Comparison of ENCODE assay signal across 21 cellular contexts in genomic region chr6:138263963-138264362, GRCh38. TPM values are rescaled to one million over a fixed set of nuclear protein-coding genes. Genes with fewer than 3 reads are reported as not detected.
DNase-seq lines count a peak whose midpoint lies in the region; ATAC-seq and TF ChIP-seq lines count a peak whose summit lies in the region.
"Had no signal": no experiment of that assay in that cellular context is flagged by ENCODE, and none has a peak within 500 bp of the region (broad histone marks: within the 10 kb centered on the region; RNA-seq: fewer than 3 reads in every experiment).

No MANE protein-coding gene starts in this region.

- intact Hi-C loops in aorta (cut with DNase I) = no loop called here

- H3K36me3 ChIP-seq in suprapubic skin (no peaks in the 10 kb centered on the region), aorta (ENCODE audit: control insufficient read depth in 1 of 2, insufficient read depth in 2 of 2, low read length in 1 of 2) (no peaks in the 10 kb centered on the region), gastroesophageal sphincter (no peaks in the 10 kb centered on the region)

- H3K4me1 ChIP-seq in suprapubic skin (no peaks in the 10 kb centered on the region), aorta (ENCODE audit: control insufficient read depth in 1 of 2, insufficient read depth in 2 of 2, low read length in 2 of 2) (no peaks in the 10 kb centered on the region), gastroesophageal sphincter (no peaks in the 10 kb centered on the region)
- H3K4me1 ChIP-seq: Caco-2, HAP-1 had no signal

- TF ChIP-seq CTCF in suprapubic skin (IDR thresholded peaks at IDR 0.05) (no peak), gastroesophageal sphincter (IDR thresholded peaks at IDR 0.05) (no peak)

- TF ChIP-seq EP300 in suprapubic skin (IDR thresholded peaks at IDR 0.05) = no peak
- no peak for TF ChIP-seq EP300 in gastroesophageal sphincter (IDR thresholded peaks at IDR 0.05)

- no peaks in the 10 kb centered on the region for H3K27me3 ChIP-seq in layer of hippocampus (ENCODE audit: control insufficient read depth, insufficient read depth, low read length)
- H3K27me3 ChIP-seq in suprapubic skin = no peaks in the 10 kb centered on the region
- H3K27me3 ChIP-seq in aorta (ENCODE audit: control insufficient read depth in 1 of 2, insufficient read depth in 2 of 2, low read length in 1 of 2) = peaks cover 0 to 1% of the 10 kb centered on the region in 2 donors
- H3K27me3 ChIP-seq in gastroesophageal sphincter = no peaks in the 10 kb centered on the region

- peak; percentile 78 for DNase-seq in Ammon's horn (ENCODE audit: low spot score)
- DNase-seq in substantia nigra (lab: John Stamatoyannopoulos, UW) = peak in 1 of 49 donors; percentile 8
- DNase-seq in DMS79 treated with DMSO at 0.1 percent for 48 hours (lab: John Stamatoyannopoulos, UW) = no peak
- DNase-seq in suprapubic skin (ENCODE audit: low spot score in 2 of 2) = no peak
- no peak for DNase-seq in aorta
- DNase-seq: ACHN; Caco-2; CD4-positive, alpha-beta T cell; GDM1; GM23248; IMR-90 had no signal

- H3K4me3 ChIP-seq in suprapubic skin = no peak overlapping the region
- no peak overlapping the region for H3K4me3 ChIP-seq in aorta (ENCODE audit: low read length in 2 of 2)
- no peak overlapping the region for H3K4me3 ChIP-seq in gastroesophageal sphincter
- H3K4me3 ChIP-seq: GM23248, HAP-1 had no signal

- ATAC-seq in aorta (ENCODE audit: low FRiP score) (no peak), gastroesophageal sphincter (no peak)

- H3K9me3 ChIP-seq in suprapubic skin (no peaks in the 10 kb centered on the region), aorta (ENCODE audit: control insufficient read depth, low read length) (no peaks in the 10 kb centered on the region), gastroesophageal sphincter (no peaks in the 10 kb centered on the region)
- H3K9me3 ChIP-seq: Caco-2, HAP-1 had no signal

- WGBS in suprapubic skin = 92% methylated on average over 4 of the region's 4 CpGs
- 90 to 92% methylated on average over 4 of the region's 4 CpGs for WGBS in aorta, 2 donors
- 79 to 90% methylated on average over 2 to 4 of the region's 4 CpGs for WGBS in gastroesophageal sphincter (ENCODE audit: low coverage in 1 of 2), 2 donors

- TF ChIP-seq POLR2A in suprapubic skin (IDR thresholded peaks at IDR 0.05) (no peak), gastroesophageal sphincter (IDR thresholded peaks at IDR 0.05) (no peak)

- H3K27ac ChIP-seq in cingulate gyrus (ENCODE audit: low read depth, low read length) = peak overlapping the region; percentile 91
- H3K27ac ChIP-seq in layer of hippocampus (ENCODE audit: low read depth, low read length) = peak overlapping the region; percentile 74
- peak overlapping the region; percentile 86 for H3K27ac ChIP-seq in substantia nigra (ENCODE audit: low read depth, low read length, poor library complexity, severe bottlenecking)
- H3K27ac ChIP-seq in suprapubic skin = no peak overlapping the region
- H3K27ac ChIP-seq in aorta (ENCODE audit: low read depth in 1 of 2, low read length in 2 of 2) = no peak overlapping the region
- no peak overlapping the region for H3K27ac ChIP-seq in gastroesophageal sphincter
- H3K27ac ChIP-seq: C4-2B, GM23248, HL-60 had no signal

RNA-seq across cellular contexts. Expression of gene PBOV1, which starts 45.7 kb away (rescaled TPM):
- not detected for total RNA-seq in suprapubic skin
- total RNA-seq in aorta = not detected
- polyA plus RNA-seq in aorta = not detected
- total RNA-seq in gastroesophageal sphincter = not detected
- total RNA-seq: Caco-2; CD4-positive, alpha-beta T cell; Daoy; GM23248; H4; HT1080; IMR-90 had no signal
- polyA plus RNA-seq: BJ, GM23248, IMR-90 had no signal

Comparison
In these comparisons a context has a peak if more than half of its experiments do, and no peak if none do; other contexts are left out.
1. H3K27ac ChIP-seq: peak in cingulate gyrus (single experiment), layer of hippocampus (single experiment) and substantia nigra (single experiment); none in suprapubic skin (single experiment), aorta (0 of 2) and gastroesophageal sphincter (0 of 4).